8 cellular contexts compared by ENCODE assay signal in genomic region chr3:88059380-88060160, GRCh38. TPM values are rescaled to one million over a fixed set of nuclear protein-coding genes. Genes with fewer than 3 reads are reported as not detected.
DNase-seq lines count a peak whose midpoint lies in the region; ATAC-seq and TF ChIP-seq lines count a peak whose summit lies in the region.

No MANE protein-coding gene starts in this region.

- H3K36me3 ChIP-seq in ES-I3 (ENCODE audit: insufficient read depth, low read length): peaks cover 4% of the 10 kb centered on the region
- peaks cover 28% of the 10 kb centered on the region for H3K36me3 ChIP-seq in iPS-20b (ENCODE audit: insufficient read depth, low read depth, low read length)

- H3K4me3 ChIP-seq in astrocyte of the cerebellum (ENCODE audit: low read depth, low read length) (peak overlapping the region; percentile 88), iPS-20b (ENCODE audit: low read length) (peak overlapping the region; percentile 95)

- no peak overlapping the region for H3K27ac ChIP-seq in iPS-20b (ENCODE audit: low read length)

- no peak for TF ChIP-seq CTCF in astrocyte of the cerebellum (IDR thresholded peaks at IDR 0.05; ENCODE audit: low read depth, low read length, missing control alignments)

- ATAC-seq in GM21367 (IDR thresholded peaks at IDR 0.05; ENCODE audit: unreplicated experiment): peak; percentile 7

- H3K4me1 ChIP-seq in ES-I3 (ENCODE audit: insufficient read depth, low read length) (no peaks in the 10 kb centered on the region), iPS-20b (ENCODE audit: insufficient read depth, low read length) (peaks cover 10% of the 10 kb centered on the region; the same call in 1 of the 2 replicates)

- intact Hi-C loops in posterior vena cava (cut with DNase I): no loop called here

- in situ Hi-C loops in astrocyte of the cerebellum (cut with HindIII; ENCODE audit: low sequenced_read_pairs): no loop called here

- no peaks in the 10 kb centered on the region for H3K9me3 ChIP-seq in ES-I3 (ENCODE audit: control insufficient read depth, insufficient read depth, low read length)
- no peaks in the 10 kb centered on the region for H3K9me3 ChIP-seq in iPS-20b (ENCODE audit: insufficient read depth, low read depth, low read length)

- no peaks in the 10 kb centered on the region for H3K27me3 ChIP-seq in iPS-20b (ENCODE audit: insufficient read depth, low read length)

- no peak for TF ChIP-seq EP300 in Ishikawa (IDR thresholded peaks at IDR 0.05; ENCODE audit: borderline replicate concordance)

- no peak for TF ChIP-seq RAD21 in Ishikawa (IDR thresholded peaks at IDR 0.05; ENCODE audit: low read depth)

- DNase-seq in astrocyte of the cerebellum (ENCODE audit: low read depth) (no peak), NCI-H2081 treated with DMSO at 0.1 percent for 48 hours (lab: John Stamatoyannopoulos, UW) (no peak), posterior vena cava (ENCODE audit: low spot score) (no peak)
- DNase-seq in stimulated activated CD8-positive, alpha-beta memory T cell treated with anti-CD3 and anti-CD28 coated beads, Interleukin-15, amount 100 ng/mL, for 24 hours (ENCODE audit: low read depth): peak; percentile 22

- H3K9ac ChIP-seq in ES-I3 (ENCODE audit: low read depth, low read length): peak overlapping the region; percentile 94
- H3K9ac ChIP-seq in iPS-20b (ENCODE audit: low read depth, low read length): peak overlapping the region; percentile 74; the same call in 1 of the 2 replicates

TF ChIP-seq in Ishikawa, 13 proteins besides CTCF, POLR2A, EP300 and RAD21:
- TF ChIP-seq ZBTB7A (IDR thresholded peaks at IDR 0.05; ENCODE audit: low read depth) (0 out of 2 replicates have a peak, but pooled peaks have one; percentile 20), TAF1 (IDR thresholded peaks at IDR 0.05; ENCODE audit: low read depth) (no peak; the same call in 1 of the 2 replicates)

RNA-seq across cellular contexts. Expression of gene ZNF654, which starts 0.5 kb away (rescaled TPM):
- total RNA-seq in posterior vena cava: 10 to 100 TPM; 20.1 to 20.2 TPM

RNA-seq across cellular contexts. Expression of gene CGGBP1, which starts 0.8 kb away (rescaled TPM):
- total RNA-seq in posterior vena cava: 10 to 100 TPM; 52.7 to 58.4 TPM
